Comparison of ENCODE assay signal across 9 cellular contexts in genomic region chr1:59393211-59394180, GRCh38.
DNase-seq lines count a peak whose midpoint lies in the region; ATAC-seq and TF ChIP-seq lines count a peak whose summit lies in the region.
"Had no signal": no experiment of that assay in that cellular context is flagged by ENCODE, and none has a peak within 500 bp of the region (broad histone marks: within the 10 kb centered on the region; RNA-seq: fewer than 3 reads in every experiment).

No MANE protein-coding gene starts in this region.

- POLR2A ChIA-PET in activated CD4-positive, alpha-beta T cell treated with anti-CD3 and anti-CD28 coated beads, Interleukin-2, amount 10 ng/mL, durations not matched to agents 7 days and 5 days (lab: Charles Lee): no interaction called here

- H3K9me3 ChIP-seq in ovary: no peaks in the 10 kb centered on the region

- peaks cover 14% of the 10 kb centered on the region for H3K4me1 ChIP-seq in ovary (ENCODE audit: insufficient read depth)

- H3K4me3 ChIP-seq in ovary: no peak overlapping the region

- H3K27me3 ChIP-seq in ovary: no peaks in the 10 kb centered on the region

- no peak for ATAC-seq in HG03521 (IDR thresholded peaks at IDR 0.05; ENCODE audit: unreplicated experiment)

- H3K36me3 Mint-ChIP-seq in activated CD4-positive, alpha-beta T cell treated with anti-CD3 and anti-CD28 coated beads, Interleukin-2, amount 10 ng/mL, durations not matched to agents 7 days and 5 days (ENCODE audit: low read depth): no peaks in the 10 kb centered on the region

- peak overlapping the region; percentile 27 to 87 for H3K27ac ChIP-seq in ovary

- TF ChIP-seq CTCF in ovary (IDR thresholded peaks at IDR 0.05): no peak

- CTCF ChIA-PET in activated CD4-positive, alpha-beta T cell treated with anti-CD3 and anti-CD28 coated beads, Interleukin-2, amount 10 ng/mL, durations not matched to agents 7 days and 5 days (lab: Charles Lee): interaction anchor here (0.5 to 1.5 kb wide), 4 partner anchors 9 to 1664 kb away, joined by 3 to 5 read pairs (median 4); no protein-coding TSS in a partner anchor

- no peak for TF ChIP-seq EP300 in ovary (IDR thresholded peaks at IDR 0.05)

- H3K4me1 Mint-ChIP-seq in activated CD4-positive, alpha-beta T cell treated with anti-CD3 and anti-CD28 coated beads, Interleukin-2, amount 10 ng/mL, durations not matched to agents 7 days and 5 days: peaks cover 22% of the 10 kb centered on the region

- intact Hi-C loops in ovary (cut with DNase I): loop anchor here in 1 of 4 donors (10.0 kb wide), 1 partner anchor 121 kb away; no protein-coding TSS in a partner anchor

- WGBS in ovary, 3 donors: 13 to 17% (median 15%) methylated on average over 7 of the region's 7 CpGs

- no peak overlapping the region for H3K27ac Mint-ChIP-seq in activated CD4-positive, alpha-beta T cell treated with anti-CD3 and anti-CD28 coated beads, Interleukin-2, amount 10 ng/mL, durations not matched to agents 7 days and 5 days
- H3K27ac Mint-ChIP-seq: activated naive CD8-positive, alpha-beta T cell treated with anti-CD3 and anti-CD28 coated beads, Interleukin-2, amount 10 ng/mL, durations not matched to agents 7 days and 5 days had no signal

- DNase-seq in GM04503 (ENCODE audit: low read depth) (peak; percentile 53), SK-MEL-5 (ENCODE audit: low read depth, low spot score) (peak; percentile 73), glomerular visceral epithelial cell (ENCODE audit: extremely low spot score) (peak; percentile 20), ovary (peak; percentile 85 to 92 (median 89)), activated gamma-delta T cell treated with Interleukin-2 at 50 U/mL for 16 hours (no peak), NOMO-1 (lab: John Stamatoyannopoulos, UW; ENCODE audit: unreplicated experiment in 2 of 2) (no peak)
- DNase-seq in activated CD4-positive, alpha-beta T cell treated with anti-CD3 and anti-CD28 coated beads, Interleukin-2, amount 10 ng/mL, durations not matched to agents 7 days and 5 days: no peak
- DNase-seq: activated naive CD8-positive, alpha-beta T cell treated with anti-CD3 and anti-CD28 coated beads, Interleukin-2, amount 10 ng/mL, durations not matched to agents 7 days and 5 days had no signal

- H3K4me3 Mint-ChIP-seq in activated CD4-positive, alpha-beta T cell treated with anti-CD3 and anti-CD28 coated beads, Interleukin-2, amount 10 ng/mL, durations not matched to agents 7 days and 5 days: no peak overlapping the region
- H3K4me3 Mint-ChIP-seq: activated naive CD8-positive, alpha-beta T cell treated with anti-CD3 and anti-CD28 coated beads, Interleukin-2, amount 10 ng/mL, durations not matched to agents 7 days and 5 days had no signal

- H3K36me3 ChIP-seq in ovary: no peaks in the 10 kb centered on the region

- H3K9me3 Mint-ChIP-seq in activated CD4-positive, alpha-beta T cell treated with anti-CD3 and anti-CD28 coated beads, Interleukin-2, amount 10 ng/mL, durations not matched to agents 7 days and 5 days: peaks cover 5% of the 10 kb centered on the region

- no peak for TF ChIP-seq POLR2A in ovary (IDR thresholded peaks at IDR 0.05)

- in situ Hi-C loops in SK-MEL-5 (cut with HindIII; ENCODE audit: low pct_unique_long_range_greater_than_20kb, low sequenced_read_pairs): no loop called here

- no peaks in the 10 kb centered on the region for H3K27me3 Mint-ChIP-seq in activated CD4-positive, alpha-beta T cell treated with anti-CD3 and anti-CD28 coated beads, Interleukin-2, amount 10 ng/mL, durations not matched to agents 7 days and 5 days
- H3K27me3 Mint-ChIP-seq: activated naive CD8-positive, alpha-beta T cell treated with anti-CD3 and anti-CD28 coated beads, Interleukin-2, amount 10 ng/mL, durations not matched to agents 7 days and 5 days had no signal

Comparison
In these comparisons a context has a peak if more than half of its experiments do, and no peak if none do; other contexts are left out.
1. DNase-seq: peak in GM04503 (single experiment), SK-MEL-5 (single experiment), glomerular visceral epithelial cell (single experiment) and ovary (5 of 5); none in activated gamma-delta T cell treated with Interleukin-2 at 50 U/mL for 16 hours (single experiment), NOMO-1 (0 of 2) and activated CD4-positive, alpha-beta T cell treated with anti-CD3 and anti-CD28 coated beads, Interleukin-2, amount 10 ng/mL, durations not matched to agents 7 days and 5 days (single experiment).